In genomic region chr9:20614602-20615216, GRCh38 we compare ENCODE assay signal across 17 cellular contexts. TPM values are rescaled to one million over a fixed set of nuclear protein-coding genes. Genes with fewer than 3 reads are reported as not detected.
DNase-seq lines count a peak whose midpoint lies in the region; ATAC-seq and TF ChIP-seq lines count a peak whose summit lies in the region.
"Had no signal": no experiment of that assay in that cellular context is flagged by ENCODE, and none has a peak within 500 bp of the region (broad histone marks: within the 10 kb centered on the region; RNA-seq: fewer than 3 reads in every experiment).

No MANE protein-coding gene starts in this region.

- POLR2A ChIA-PET in activated CD4-positive, alpha-beta T cell treated with anti-CD3 and anti-CD28 coated beads for 36 hours (lab: Charles Lee), result no interaction called here
- POLR2A ChIA-PET in naive thymus-derived CD8-positive, alpha-beta T cell (lab: Charles Lee), result interaction anchor here (0.8 to 0.9 kb wide), 2 partner anchors 35 to 207 kb away, joined by 3 read pairs; no protein-coding TSS in a partner anchor

- peaks cover 96% of the 10 kb centered on the region for H3K79me2 ChIP-seq in Loucy (ENCODE audit: insufficient read depth, low read length)

- H3K27me3 ChIP-seq in Loucy (ENCODE audit: insufficient read depth, low read length, poor library complexity, severe bottlenecking) (no peaks in the 10 kb centered on the region), spleen (replicated peaks in 1 of 7) (no peaks in the 10 kb centered on the region)

- no peak overlapping the region for H2AFZ ChIP-seq in Loucy (ENCODE audit: low read length)

- H3K4me3 ChIP-seq in Loucy (ENCODE audit: low read length, poor library complexity, severe bottlenecking), result no peak overlapping the region
- H3K4me3 ChIP-seq in spleen, result no peak overlapping the region
- H3K4me3 ChIP-seq: BLaER1 treated with 17β-estradiol and CSF1 and Interleukin-3, amounts not matched to agents 10 nM and 100 nM had no signal

- intact Hi-C loops in activated CD4-positive, alpha-beta T cell treated with anti-CD3 and anti-CD28 coated beads for 36 hours (cut with DNase I, micrococcal nuclease), result no loop called here
- intact Hi-C loops in activated CD4-positive, alpha-beta T cell treated with anti-CD3 and anti-CD28 coated beads, Interleukin-2, amount 10 ng/mL, durations not matched to agents 24 days and 14 days (cut with micrococcal nuclease), result no loop called here
- intact Hi-C loops in spleen (cut with DNase I; ENCODE audit: low total_unique reads), result no loop called here

- H4K20me1 ChIP-seq in Loucy (ENCODE audit: insufficient read depth, low read length, poor library complexity, severe bottlenecking), result peaks cover 75% of the 10 kb centered on the region

- peaks cover 69% of the 10 kb centered on the region for H3K4me1 ChIP-seq in Loucy (ENCODE audit: insufficient read depth, low read length, poor library complexity, severe bottlenecking)
- H3K4me1 ChIP-seq in spleen, result peaks cover 0 to 44% (median 8%) of the 10 kb centered on the region in 6 donors

- H3K4me2 ChIP-seq in Loucy (ENCODE audit: low read depth, low read length, poor library complexity, severe bottlenecking), result peak overlapping the region; percentile 16
- H3K4me2 ChIP-seq: BLaER1 treated with 17β-estradiol and CSF1 and Interleukin-3, amounts not matched to agents 10 nM and 100 nM had no signal

- H3K27me3 Mint-ChIP-seq in activated CD4-positive, alpha-beta T cell treated with anti-CD3 and anti-CD28 coated beads for 36 hours, result no peaks in the 10 kb centered on the region
- H3K27me3 Mint-ChIP-seq in activated CD4-positive, alpha-beta T cell treated with anti-CD3 and anti-CD28 coated beads, Interleukin-2, amount 10 ng/mL, durations not matched to agents 24 days and 14 days, result no peaks in the 10 kb centered on the region
- no peaks in the 10 kb centered on the region for H3K27me3 Mint-ChIP-seq in naive thymus-derived CD8-positive, alpha-beta T cell

- 96 to 100% (median 98%) methylated on average over 2 of the region's 2 CpGs for WGBS in spleen, 5 donors

- TF ChIP-seq CTCF in Loucy (conservative IDR thresholded peaks at IDR 0.05; ENCODE audit: low read length) (no peak), spleen (IDR thresholded peaks at IDR 0.05 in 8 of 11, conservative IDR thresholded peaks at IDR 0.05 in 3 of 11) (no peak)

- H3K9me3 ChIP-seq in Loucy (ENCODE audit: insufficient read depth, low read depth, low read length), result no peaks in the 10 kb centered on the region
- no peaks in the 10 kb centered on the region for H3K9me3 ChIP-seq in spleen
- H3K9me3 ChIP-seq: BLaER1 treated with 17β-estradiol and CSF1 and Interleukin-3, amounts not matched to agents 10 nM and 100 nM had no signal

- no peak overlapping the region for H3K9ac ChIP-seq in Loucy (ENCODE audit: low read depth, low read length, poor library complexity, severe bottlenecking)
- H3K9ac ChIP-seq: BLaER1 treated with 17β-estradiol and CSF1 and Interleukin-3, amounts not matched to agents 10 nM and 100 nM had no signal

- H3K27ac ChIP-seq in spleen, result no peak overlapping the region
- H3K27ac ChIP-seq: 22Rv1; BLaER1 treated with 17β-estradiol and CSF1 and Interleukin-3, amounts not matched to agents 10 nM and 100 nM had no signal

- H3K27ac Mint-ChIP-seq in activated CD4-positive, alpha-beta T cell treated with anti-CD3 and anti-CD28 coated beads for 36 hours, result no peak overlapping the region
- no peak overlapping the region for H3K27ac Mint-ChIP-seq in activated CD4-positive, alpha-beta T cell treated with anti-CD3 and anti-CD28 coated beads, Interleukin-2, amount 10 ng/mL, durations not matched to agents 24 days and 14 days
- H3K27ac Mint-ChIP-seq in activated naive CD4-positive, alpha-beta T cell treated with anti-CD3 and anti-CD28 coated beads, Interleukin-2, amount 50 U/mL, for 72 hours, result no peak overlapping the region
- H3K27ac Mint-ChIP-seq in naive thymus-derived CD8-positive, alpha-beta T cell, result peak overlapping the region in 6 of 10 donors; percentile 0 to 60 (median 20)

- H3K36me3 ChIP-seq in Loucy (ENCODE audit: insufficient read depth, low read length) (no peaks in the 10 kb centered on the region), spleen (no peaks in the 10 kb centered on the region)
- H3K36me3 ChIP-seq: BLaER1 treated with 17β-estradiol and CSF1 and Interleukin-3, amounts not matched to agents 10 nM and 100 nM had no signal

- no peak for TF ChIP-seq POLR2A in spleen (IDR thresholded peaks at IDR 0.05)

- peaks cover 7% of the 10 kb centered on the region for H3K36me3 Mint-ChIP-seq in activated CD4-positive, alpha-beta T cell treated with anti-CD3 and anti-CD28 coated beads for 36 hours (ENCODE audit: low read depth)
- H3K36me3 Mint-ChIP-seq in activated CD4-positive, alpha-beta T cell treated with anti-CD3 and anti-CD28 coated beads, Interleukin-2, amount 10 ng/mL, durations not matched to agents 24 days and 14 days (ENCODE audit: low read depth), result peaks cover 23% of the 10 kb centered on the region
- H3K36me3 Mint-ChIP-seq in activated naive CD4-positive, alpha-beta T cell treated with anti-CD3 and anti-CD28 coated beads, Interleukin-2, amount 50 U/mL, for 72 hours, result peaks cover 5 to 11% of the 10 kb centered on the region in 2 donors
- H3K36me3 Mint-ChIP-seq in naive thymus-derived CD8-positive, alpha-beta T cell, result peaks cover 0 to 6% (median 0%) of the 10 kb centered on the region in 3 donors

- CTCF ChIA-PET in activated CD4-positive, alpha-beta T cell treated with anti-CD3 and anti-CD28 coated beads for 36 hours (lab: Charles Lee), result interaction anchor here (1.0 kb wide), 1 partner anchor 13 kb away, joined by 3 read pairs; no protein-coding TSS in a partner anchor

- H3K4me1 Mint-ChIP-seq in activated CD4-positive, alpha-beta T cell treated with anti-CD3 and anti-CD28 coated beads for 36 hours, result peaks cover 76% of the 10 kb centered on the region
- peaks cover 67% of the 10 kb centered on the region for H3K4me1 Mint-ChIP-seq in activated CD4-positive, alpha-beta T cell treated with anti-CD3 and anti-CD28 coated beads, Interleukin-2, amount 10 ng/mL, durations not matched to agents 24 days and 14 days
- H3K4me1 Mint-ChIP-seq in naive thymus-derived CD8-positive, alpha-beta T cell, result peaks cover 15 to 84% (median 76%) of the 10 kb centered on the region in 4 donors

- peak; percentile 63 for ATAC-seq in activated CD4-positive, alpha-beta T cell treated with anti-CD3 and anti-CD28 coated beads for 36 hours
- peak; percentile 50 to 84 for ATAC-seq in activated naive CD4-positive, alpha-beta T cell treated with anti-CD3 and anti-CD28 coated beads, Interleukin-2, amount 50 U/mL, for 72 hours
- no peak for ATAC-seq in naive thymus-derived CD8-positive, alpha-beta T cell

- no peaks in the 10 kb centered on the region for H3K9me2 ChIP-seq in Loucy (replicated peaks; ENCODE audit: low read depth, low read length)

- H3K9me3 Mint-ChIP-seq in activated CD4-positive, alpha-beta T cell treated with anti-CD3 and anti-CD28 coated beads for 36 hours (ENCODE audit: low read depth), result no peaks in the 10 kb centered on the region
- no peaks in the 10 kb centered on the region for H3K9me3 Mint-ChIP-seq in activated CD4-positive, alpha-beta T cell treated with anti-CD3 and anti-CD28 coated beads, Interleukin-2, amount 10 ng/mL, durations not matched to agents 24 days and 14 days
- no peaks in the 10 kb centered on the region for H3K9me3 Mint-ChIP-seq in activated naive CD4-positive, alpha-beta T cell treated with anti-CD3 and anti-CD28 coated beads, Interleukin-2, amount 50 U/mL, for 72 hours
- H3K9me3 Mint-ChIP-seq in naive thymus-derived CD8-positive, alpha-beta T cell, result no peaks in the 10 kb centered on the region

- DNase-seq in activated CD4-positive, alpha-beta T cell treated with anti-CD3 and anti-CD28 coated beads for 36 hours, result no peak
- DNase-seq in activated CD4-positive, alpha-beta T cell treated with anti-CD3 and anti-CD28 coated beads, Interleukin-2, amount 10 ng/mL, durations not matched to agents 24 days and 14 days, result no peak
- no peak for DNase-seq in activated naive CD4-positive, alpha-beta T cell treated with anti-CD3 and anti-CD28 coated beads, Interleukin-2, amount 50 U/mL, for 72 hours (ENCODE audit: low spot score in 2 of 2)
- no peak for DNase-seq in activated naive CD4-positive, alpha-beta T cell treated with anti-CD3 and anti-CD28 coated beads, Interleukin-2, amount 50 U/mL, for 16 hours
- no peak for DNase-seq in naive thymus-derived CD8-positive, alpha-beta T cell
- DNase-seq in spleen (no peak), SKM-1 treated with dmso at 0.1 percent for 144 hours (lab: John Stamatoyannopoulos, UW; ENCODE audit: unreplicated experiment) (no peak)
- DNase-seq: ACHN, EL, H7, Karpas-422, NCI-H1694 treated with DMSO at 0.1 percent for 48 hours, NCI-H526 treated with DMSO at 0.1 percent for 48 hours, OCI-M1 had no signal

- H3F3A ChIP-seq in Loucy (ENCODE audit: low read depth), result no peaks in the 10 kb centered on the region; the same call in 1 of the 2 replicates

- no peak overlapping the region for H3K4me3 Mint-ChIP-seq in activated CD4-positive, alpha-beta T cell treated with anti-CD3 and anti-CD28 coated beads for 36 hours
- H3K4me3 Mint-ChIP-seq in activated CD4-positive, alpha-beta T cell treated with anti-CD3 and anti-CD28 coated beads, Interleukin-2, amount 10 ng/mL, durations not matched to agents 24 days and 14 days, result no peak overlapping the region
- peak overlapping the region in 1 of 10 donors; percentile 39 for H3K4me3 Mint-ChIP-seq in naive thymus-derived CD8-positive, alpha-beta T cell

RNA-seq across cellular contexts. Expression of gene MLLT3, which starts 7.6 kb away (rescaled TPM):
- total RNA-seq in activated CD4-positive, alpha-beta T cell treated with anti-CD3 and anti-CD28 coated beads for 36 hours, result 10 to 100 TPM; 42.5 to 49.2 TPM
- 26.5 and 27.8 TPM in 2 replicates for total RNA-seq in activated CD4-positive, alpha-beta T cell treated with anti-CD3 and anti-CD28 coated beads, Interleukin-2, amount 10 ng/mL, durations not matched to agents 24 days and 14 days
- 10 to 100 TPM; 43.6 to 54.6 TPM for total RNA-seq in activated naive CD4-positive, alpha-beta T cell treated with anti-CD3 and anti-CD28 coated beads, Interleukin-2, amount 50 U/mL, for 72 hours
- 10 to 100 TPM; 64.7 to 73.0 TPM for total RNA-seq in naive thymus-derived CD8-positive, alpha-beta T cell
- polyA plus RNA-seq in naive thymus-derived CD8-positive, alpha-beta T cell, result 10 to 100 TPM; 28.0 to 42.9 (median 39.0) TPM
- total RNA-seq in spleen, result 10 to 100 TPM in 6 of 7 donors, 1 to 10 TPM in 1; 9.3 to 15.2 (median 12.4) TPM
- 1 to 10 TPM; 2.8 to 4.8 (median 3.4) TPM for polyA plus RNA-seq in spleen

Comparison
In these comparisons a context has a peak if more than half of its experiments do, and no peak if none do; other contexts are left out.
1. ATAC-seq: peak in activated CD4-positive, alpha-beta T cell treated with anti-CD3 and anti-CD28 coated beads for 36 hours (single experiment) and activated naive CD4-positive, alpha-beta T cell treated with anti-CD3 and anti-CD28 coated beads, Interleukin-2, amount 50 U/mL, for 72 hours (2 of 2); none in naive thymus-derived CD8-positive, alpha-beta T cell (0 of 2).
2. H3K27ac Mint-ChIP-seq: peak in naive thymus-derived CD8-positive, alpha-beta T cell (6 of 10); none in activated CD4-positive, alpha-beta T cell treated with anti-CD3 and anti-CD28 coated beads for 36 hours (single experiment), activated CD4-positive, alpha-beta T cell treated with anti-CD3 and anti-CD28 coated beads, Interleukin-2, amount 10 ng/mL, durations not matched to agents 24 days and 14 days (single experiment) and activated naive CD4-positive, alpha-beta T cell treated with anti-CD3 and anti-CD28 coated beads, Interleukin-2, amount 50 U/mL, for 72 hours (0 of 2).